In genomic region chr15:49135893-49136292, GRCh38 we compare ENCODE assay signal across 13 cellular contexts. TPM values are rescaled to one million over a fixed set of nuclear protein-coding genes. Genes with fewer than 3 reads are reported as not detected.
DNase-seq lines count a peak whose midpoint lies in the region; ATAC-seq and TF ChIP-seq lines count a peak whose summit lies in the region.
"Had no signal": no experiment of that assay in that cellular context is flagged by ENCODE, and none has a peak within 500 bp of the region (broad histone marks: within the 10 kb centered on the region; RNA-seq: fewer than 3 reads in every experiment).

No MANE protein-coding gene starts in this region.

- no peak overlapping the region for H3K4me3 Mint-ChIP-seq in nephron
- H3K4me3 Mint-ChIP-seq: central memory CD8-positive, alpha-beta T cell had no signal

- peaks cover 16% of the 10 kb centered on the region for H3K36me3 ChIP-seq in brain microvascular endothelial cell (replicated peaks)

- in situ Hi-C loops in Caki2 (cut with HindIII; ENCODE audit: low pct_unique_long_range_greater_than_20kb, low sequenced_read_pairs) (loop anchor here (25.0 kb wide), 2 partner anchors 99 to 249 kb away; partner anchors contain the start of genes EID1 and SECISBP2L), brain microvascular endothelial cell (cut with HindIII; ENCODE audit: low pct_ligation_motif_present, low sequenced_read_pairs) (no loop called here)

- no peak for ATAC-seq in HG02938 (IDR thresholded peaks at IDR 0.05; ENCODE audit: unreplicated experiment)
- ATAC-seq: lower lobe of right lung had no signal

- H3K27ac ChIP-seq in brain microvascular endothelial cell: peak overlapping the region; percentile 90
- H3K27ac ChIP-seq: lower lobe of right lung, parathyroid adenoma had no signal

- H3K36me3 Mint-ChIP-seq in nephron (ENCODE audit: low read depth): peaks cover 65% of the 10 kb centered on the region

- DNase-seq in Caki2 (ENCODE audit: low read depth) (peak; percentile 79), NCI-H226 (peak; percentile 93), brain microvascular endothelial cell (peak; percentile 78), SHP77 treated with DMSO at 0.1 percent for 48 hours (lab: John Stamatoyannopoulos, UW) (no peak), midbrain (lab: John Stamatoyannopoulos, UW) (no peak)
- no peak for DNase-seq in central memory CD4-positive, alpha-beta T cell
- DNase-seq: lower lobe of right lung, NCI-H1436 had no signal

- TF ChIP-seq CTCF in brain microvascular endothelial cell (IDR thresholded peaks at IDR 0.05; ENCODE audit: low read depth, low read length, missing control alignments) (no peak), nephron (IDR thresholded peaks at IDR 0.05; ENCODE audit: unreplicated experiment in 3 of 3) (no peak)

- H3K9me3 Mint-ChIP-seq in nephron: no peaks in the 10 kb centered on the region
- H3K9me3 Mint-ChIP-seq: central memory CD8-positive, alpha-beta T cell had no signal

- H3K27me3 ChIP-seq in brain microvascular endothelial cell (replicated peaks): no peaks in the 10 kb centered on the region
- H3K27me3 ChIP-seq: tibial nerve had no signal

- H3K4me3 ChIP-seq in brain microvascular endothelial cell (ENCODE audit: low read depth, low read length): no peak overlapping the region
- H3K4me3 ChIP-seq: lower lobe of right lung, tibial nerve had no signal

- peak overlapping the region in 2 of 3 experiments; percentile 32 to 62 for H3K27ac Mint-ChIP-seq in nephron

- no peaks in the 10 kb centered on the region for H3K27me3 Mint-ChIP-seq in nephron (ENCODE audit: low read depth)
- H3K27me3 Mint-ChIP-seq: central memory CD8-positive, alpha-beta T cell had no signal

- no peaks in the 10 kb centered on the region for H3K4me1 Mint-ChIP-seq in nephron

RNA-seq across cellular contexts. Expression of gene COPS2, which starts 19.5 kb away (rescaled TPM):
- total RNA-seq in Caki2 (2014; rRNA removed; shearing (Covaris generic); ENCODE audit: low replicate concordance): 64.1 and 68.9 TPM in 2 replicates

RNA-seq across cellular contexts. Expression of gene GALK2, which starts 34.2 kb away (rescaled TPM):
- 14.7 and 44.2 TPM in 2 replicates for total RNA-seq in Caki2 (2014; rRNA removed; shearing (Covaris generic); ENCODE audit: low replicate concordance)

Comparison
In these comparisons a context has a peak if more than half of its experiments do, and no peak if none do; other contexts are left out.
1. DNase-seq: peak in Caki2 (single experiment), NCI-H226 (single experiment) and brain microvascular endothelial cell (single experiment); none in SHP77 treated with DMSO at 0.1 percent for 48 hours (single experiment), central memory CD4-positive, alpha-beta T cell (single experiment) and midbrain (single experiment).